Comparison of ENCODE assay signal across 9 cellular contexts in genomic region chr3:194296448-194296831, GRCh38. TPM values are rescaled to one million over a fixed set of nuclear protein-coding genes. Genes with fewer than 3 reads are reported as not detected.
A peak's percentile ranks its signal among the peaks of the same experiment; 100 is the strongest.
DNase-seq lines count a peak whose midpoint lies in the region; ATAC-seq and TF ChIP-seq lines count a peak whose summit lies in the region.
"Had no signal": no experiment of that assay in that cellular context is flagged by ENCODE, and none has a peak within 500 bp of the region (broad histone marks: within the 10 kb centered on the region; RNA-seq: fewer than 3 reads in every experiment).

No MANE protein-coding gene starts in this region.

- peaks cover 38% of the 10 kb centered on the region for H3K27me3 Mint-ChIP-seq in activated CD8-positive, alpha-beta T cell treated with anti-CD3 and anti-CD28 coated beads, Interleukin-2, amount 10 ng/mL, durations not matched to agents 7 days and 5 days (ENCODE audit: low read depth)

- H3K4me3 Mint-ChIP-seq in activated CD8-positive, alpha-beta T cell treated with anti-CD3 and anti-CD28 coated beads, Interleukin-2, amount 10 ng/mL, durations not matched to agents 7 days and 5 days, result no peak overlapping the region

- POLR2A ChIA-PET in activated CD8-positive, alpha-beta T cell treated with anti-CD3 and anti-CD28 coated beads, Interleukin-2, amount 10 ng/mL, durations not matched to agents 7 days and 5 days (lab: Charles Lee), result no interaction called here

- H3K9me3 Mint-ChIP-seq in activated CD8-positive, alpha-beta T cell treated with anti-CD3 and anti-CD28 coated beads, Interleukin-2, amount 10 ng/mL, durations not matched to agents 7 days and 5 days (ENCODE audit: insufficient read depth), result no peaks in the 10 kb centered on the region

- DNase-seq in HCEC 1CT (peak; percentile 48), astrocyte of the spinal cord (ENCODE audit: low read depth, low spot score) (peak; percentile 67), iPS-NIHi11 (ENCODE audit: low spot score) (peak; percentile 73), skeletal muscle cell (ENCODE audit: low read depth) (no peak)
- no peak for DNase-seq in activated CD4-positive, alpha-beta T cell treated with anti-CD3 and anti-CD28 coated beads, Interleukin-2, amount 50 U/mL, for 4 hours
- DNase-seq in activated CD8-positive, alpha-beta T cell treated with anti-CD3 and anti-CD28 coated beads, Interleukin-2, amount 10 ng/mL, durations not matched to agents 7 days and 5 days, result no peak
- DNase-seq: NCI-H1105 treated with DMSO at 0.1 percent for 48 hours had no signal

- in situ Hi-C loops in astrocyte of the spinal cord (cut with HindIII; ENCODE audit: low sequenced_read_pairs), result no loop called here

- no peak overlapping the region for H3K27ac Mint-ChIP-seq in activated CD8-positive, alpha-beta T cell treated with anti-CD3 and anti-CD28 coated beads, Interleukin-2, amount 10 ng/mL, durations not matched to agents 7 days and 5 days

- CTCF ChIA-PET in activated CD8-positive, alpha-beta T cell treated with anti-CD3 and anti-CD28 coated beads, Interleukin-2, amount 10 ng/mL, durations not matched to agents 7 days and 5 days (lab: Charles Lee), result no interaction called here

- H3K4me3 ChIP-seq in astrocyte of the spinal cord (ENCODE audit: low read depth, low read length), result peak overlapping the region; percentile 29
- H3K4me3 ChIP-seq in skeletal muscle cell (ENCODE audit: low read depth, low read length), result peak overlapping the region; percentile 31

- no peak for TF ChIP-seq POLR2A in GM18505 (IDR thresholded peaks at IDR 0.05; ENCODE audit: borderline replicate concordance, extremely low read depth, insufficient read depth, insufficient read length)

- H3K36me3 Mint-ChIP-seq in activated CD8-positive, alpha-beta T cell treated with anti-CD3 and anti-CD28 coated beads, Interleukin-2, amount 10 ng/mL, durations not matched to agents 7 days and 5 days (ENCODE audit: low read depth), result peaks cover 7% of the 10 kb centered on the region

- TF ChIP-seq CTCF in astrocyte of the spinal cord (IDR thresholded peaks at IDR 0.05; ENCODE audit: low read depth, low read length), result no peak

- no peak for ATAC-seq in activated CD8-positive, alpha-beta T cell treated with anti-CD3 and anti-CD28 coated beads, Interleukin-2, amount 10 ng/mL, durations not matched to agents 7 days and 5 days
- no peak for ATAC-seq in GM19397 (IDR thresholded peaks at IDR 0.05; ENCODE audit: unreplicated experiment)
- no peak for ATAC-seq in GM18505 (IDR thresholded peaks at IDR 0.05; ENCODE audit: unreplicated experiment)

- H3K4me1 Mint-ChIP-seq in activated CD8-positive, alpha-beta T cell treated with anti-CD3 and anti-CD28 coated beads, Interleukin-2, amount 10 ng/mL, durations not matched to agents 7 days and 5 days (ENCODE audit: low read depth), result peaks cover 20% of the 10 kb centered on the region

RNA-seq across cellular contexts. Expression of gene CPN2, which starts 54.7 kb away (rescaled TPM):
- total RNA-seq in activated CD8-positive, alpha-beta T cell treated with anti-CD3 and anti-CD28 coated beads, Interleukin-2, amount 10 ng/mL, durations not matched to agents 7 days and 5 days, result not detected

Comparison
In these comparisons a context has a peak if more than half of its experiments do, and no peak if none do; other contexts are left out.
1. DNase-seq: peak in HCEC 1CT (single experiment), astrocyte of the spinal cord (single experiment) and iPS-NIHi11 (single experiment); none in skeletal muscle cell (single experiment), activated CD4-positive, alpha-beta T cell treated with anti-CD3 and anti-CD28 coated beads, Interleukin-2, amount 50 U/mL, for 4 hours (0 of 2) and activated CD8-positive, alpha-beta T cell treated with anti-CD3 and anti-CD28 coated beads, Interleukin-2, amount 10 ng/mL, durations not matched to agents 7 days and 5 days (single experiment).